8 cellular contexts compared by ENCODE assay signal in the genomic region with DNA sequence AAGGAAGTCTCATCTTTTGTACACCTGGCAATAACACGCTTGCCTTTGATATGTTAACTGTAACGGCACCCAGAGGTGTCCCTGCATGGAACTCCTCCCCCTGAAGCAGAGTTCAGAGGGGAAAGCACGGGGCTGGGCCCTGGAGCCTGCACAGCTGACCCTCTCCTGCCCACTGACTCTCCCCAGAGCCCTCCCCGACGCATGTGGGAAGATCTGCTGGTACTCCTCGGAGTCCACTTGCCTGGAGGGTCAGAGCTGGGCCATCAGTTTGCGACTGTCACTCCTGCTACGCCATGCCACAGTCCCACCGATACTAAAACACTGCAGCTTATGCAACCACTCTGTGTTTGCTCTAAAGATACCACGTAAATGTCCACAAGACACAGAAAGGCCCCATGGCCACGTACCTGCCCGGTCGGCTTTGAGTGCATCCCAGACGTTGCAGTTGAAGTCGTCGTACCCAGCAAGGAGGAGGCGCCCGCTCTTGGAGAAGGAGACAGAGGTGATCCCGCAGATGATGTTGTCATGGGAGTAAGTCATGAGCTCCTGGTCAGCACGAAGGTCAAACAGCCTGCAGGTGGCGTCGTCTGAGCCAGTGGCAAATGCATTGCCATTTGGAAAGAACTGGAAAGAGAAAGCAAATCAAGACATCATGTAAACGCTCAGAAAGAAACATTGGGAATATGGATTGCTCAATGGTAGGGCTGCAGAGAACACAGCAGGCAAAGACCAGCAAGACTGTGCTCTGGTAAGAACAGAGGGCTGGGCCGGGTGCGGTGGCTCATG. TPM values are rescaled to one million over a fixed set of nuclear protein-coding genes. Genes with fewer than 3 reads are reported as not detected.
DNase-seq lines count a peak whose midpoint lies in the region; ATAC-seq and TF ChIP-seq lines count a peak whose summit lies in the region.

No MANE protein-coding gene starts in this region.

- H3K27ac Mint-ChIP-seq in activated naive CD8-positive, alpha-beta T cell treated with anti-CD3 and anti-CD28 coated beads, Interleukin-2, amount 50 U/mL, for 24 hours = no peak overlapping the region

- H3K27me3 Mint-ChIP-seq in activated naive CD8-positive, alpha-beta T cell treated with anti-CD3 and anti-CD28 coated beads, Interleukin-2, amount 50 U/mL, for 24 hours = no peaks in the 10 kb centered on the region

- H3K36me3 Mint-ChIP-seq in activated naive CD8-positive, alpha-beta T cell treated with anti-CD3 and anti-CD28 coated beads, Interleukin-2, amount 50 U/mL, for 24 hours (ENCODE audit: low read depth) = peaks cover 61% of the 10 kb centered on the region

- no peak overlapping the region for H2AFZ ChIP-seq in hepatocyte

- WGBS in hepatocyte (ENCODE audit: low lambda C conversion rate, missing lambda C conversion rate) = 91% methylated on average over 25 of the region's 25 CpGs

- H3K9me2 ChIP-seq in hepatocyte (replicated peaks; ENCODE audit: insufficient read depth) = no peaks in the 10 kb centered on the region

- no peaks in the 10 kb centered on the region for H3K4me1 ChIP-seq in hepatocyte (ENCODE audit: insufficient read depth)

- DNase-seq in ACHN = peak; percentile 29
- DNase-seq in GM10266 (ENCODE audit: extremely low spot score) = no peak
- peak; percentile 32 for DNase-seq in hepatocyte (ENCODE audit: low spot score)
- no peak for DNase-seq in activated naive CD8-positive, alpha-beta T cell treated with anti-CD3 and anti-CD28 coated beads, Interleukin-2, amount 50 U/mL, for 24 hours
- no peak for DNase-seq in HPDE6-E6E7 (ENCODE audit: extremely low spot score)

- H3K4me3 ChIP-seq in hepatocyte = no peak overlapping the region

- no peak overlapping the region for H3K4me2 ChIP-seq in hepatocyte

- TF ChIP-seq CTCF in GM10266 (IDR thresholded peaks at IDR 0.05; ENCODE audit: control insufficient read depth, insufficient read depth, low read depth, missing control alignments) = peak; percentile 47
- peak; percentile 41 for TF ChIP-seq CTCF in hepatocyte (IDR thresholded peaks at IDR 0.05; ENCODE audit: poor library complexity)

- in situ Hi-C loops in ACHN (cut with HindIII; ENCODE audit: low pct_ligation_motif_present, low pct_unique_long_range_greater_than_20kb, low sequenced_read_pairs) = no loop called here

- no peaks in the 10 kb centered on the region for H3K27me3 ChIP-seq in hepatocyte

- no peaks in the 10 kb centered on the region for H3K9me3 ChIP-seq in hepatocyte (ENCODE audit: low read depth)

- H3K4me1 Mint-ChIP-seq in activated naive CD8-positive, alpha-beta T cell treated with anti-CD3 and anti-CD28 coated beads, Interleukin-2, amount 50 U/mL, for 24 hours = peaks cover 2% of the 10 kb centered on the region

- H3K27ac ChIP-seq in hepatocyte = no peak overlapping the region

- peaks cover 12% of the 10 kb centered on the region for H3K79me2 ChIP-seq in hepatocyte

- no peaks in the 10 kb centered on the region for H3K36me3 ChIP-seq in hepatocyte (replicated peaks; ENCODE audit: insufficient read depth, low read depth)

- no peak overlapping the region for H3K4me3 Mint-ChIP-seq in activated naive CD8-positive, alpha-beta T cell treated with anti-CD3 and anti-CD28 coated beads, Interleukin-2, amount 50 U/mL, for 24 hours

- peaks cover 11% of the 10 kb centered on the region for H4K20me1 ChIP-seq in hepatocyte (ENCODE audit: insufficient read depth, poor library complexity, severe bottlenecking)

- ATAC-seq in SK-N-SH treated with all-trans-retinoic acid at 6 μM for 48 hours = peak; percentile 53; the same call in 2 of the 3 replicates
- no peak for ATAC-seq in GM21528 (IDR thresholded peaks at IDR 0.05; ENCODE audit: low FRiP score, unreplicated experiment)
- ATAC-seq in GM18867 (IDR thresholded peaks at IDR 0.05; ENCODE audit: unreplicated experiment) = no peak
- ATAC-seq in activated naive CD8-positive, alpha-beta T cell treated with anti-CD3 and anti-CD28 coated beads, Interleukin-2, amount 50 U/mL, for 24 hours = no peak

- H3K9me3 Mint-ChIP-seq in activated naive CD8-positive, alpha-beta T cell treated with anti-CD3 and anti-CD28 coated beads, Interleukin-2, amount 50 U/mL, for 24 hours = no peaks in the 10 kb centered on the region

TF ChIP-seq in SK-N-SH treated with all-trans-retinoic acid at 6 μM for 48 hours, 23 proteins besides CTCF, POLR2A, EP300 and RAD21:
- TF ChIP-seq TOX (CRISPR knock-in tag; IDR thresholded peaks at IDR 0.05; ENCODE audit: borderline replicate concordance) (no peak), CSDC2 (CRISPR knock-in tag; IDR thresholded peaks at IDR 0.05) (no peak), ZFP3 (CRISPR knock-in tag; IDR thresholded peaks at IDR 0.05) (no peak), ISL1 (CRISPR knock-in tag; IDR thresholded peaks at IDR 0.05) (no peak), GLIS3 (CRISPR knock-in tag; IDR thresholded peaks at IDR 0.05) (no peak), SNAI2 (CRISPR knock-in tag; IDR thresholded peaks at IDR 0.05) (no peak), RARB (CRISPR knock-in tag; IDR thresholded peaks at IDR 0.05) (no peak)
- TF ChIP-seq, protein P1, sequence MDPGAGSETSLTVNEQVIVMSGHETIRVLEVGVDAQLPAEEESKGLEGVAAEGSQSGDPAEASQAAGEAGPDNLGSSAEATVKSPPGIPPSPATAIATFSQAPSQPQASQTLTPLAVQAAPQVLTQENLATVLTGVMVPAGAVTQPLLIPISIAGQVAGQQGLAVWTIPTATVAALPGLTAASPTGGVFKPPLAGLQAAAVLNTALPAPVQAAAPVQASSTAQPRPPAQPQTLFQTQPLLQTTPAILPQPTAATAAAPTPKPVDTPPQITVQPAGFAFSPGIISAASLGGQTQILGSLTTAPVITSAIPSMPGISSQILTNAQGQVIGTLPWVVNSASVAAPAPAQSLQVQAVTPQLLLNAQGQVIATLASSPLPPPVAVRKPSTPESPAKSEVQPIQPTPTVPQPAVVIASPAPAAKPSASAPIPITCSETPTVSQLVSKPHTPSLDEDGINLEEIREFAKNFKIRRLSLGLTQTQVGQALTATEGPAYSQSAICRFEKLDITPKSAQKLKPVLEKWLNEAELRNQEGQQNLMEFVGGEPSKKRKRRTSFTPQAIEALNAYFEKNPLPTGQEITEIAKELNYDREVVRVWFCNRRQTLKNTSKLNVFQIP (CRISPR knock-in tag; IDR thresholded peaks at IDR 0.05; ENCODE audit: borderline replicate concordance, low read depth) = no peak
- TF ChIP-seq, protein P2, sequence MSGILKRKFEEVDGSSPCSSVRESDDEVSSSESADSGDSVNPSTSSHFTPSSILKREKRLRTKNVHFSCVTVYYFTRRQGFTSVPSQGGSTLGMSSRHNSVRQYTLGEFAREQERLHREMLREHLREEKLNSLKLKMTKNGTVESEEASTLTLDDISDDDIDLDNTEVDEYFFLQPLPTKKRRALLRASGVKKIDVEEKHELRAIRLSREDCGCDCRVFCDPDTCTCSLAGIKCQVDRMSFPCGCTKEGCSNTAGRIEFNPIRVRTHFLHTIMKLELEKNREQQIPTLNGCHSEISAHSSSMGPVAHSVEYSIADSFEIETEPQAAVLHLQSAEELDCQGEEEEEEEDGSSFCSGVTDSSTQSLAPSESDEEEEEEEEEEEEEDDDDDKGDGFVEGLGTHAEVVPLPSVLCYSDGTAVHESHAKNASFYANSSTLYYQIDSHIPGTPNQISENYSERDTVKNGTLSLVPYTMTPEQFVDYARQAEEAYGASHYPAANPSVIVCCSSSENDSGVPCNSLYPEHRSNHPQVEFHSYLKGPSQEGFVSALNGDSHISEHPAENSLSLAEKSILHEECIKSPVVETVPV (CRISPR knock-in tag; IDR thresholded peaks at IDR 0.05) = no peak
- TF ChIP-seq, protein P3, sequence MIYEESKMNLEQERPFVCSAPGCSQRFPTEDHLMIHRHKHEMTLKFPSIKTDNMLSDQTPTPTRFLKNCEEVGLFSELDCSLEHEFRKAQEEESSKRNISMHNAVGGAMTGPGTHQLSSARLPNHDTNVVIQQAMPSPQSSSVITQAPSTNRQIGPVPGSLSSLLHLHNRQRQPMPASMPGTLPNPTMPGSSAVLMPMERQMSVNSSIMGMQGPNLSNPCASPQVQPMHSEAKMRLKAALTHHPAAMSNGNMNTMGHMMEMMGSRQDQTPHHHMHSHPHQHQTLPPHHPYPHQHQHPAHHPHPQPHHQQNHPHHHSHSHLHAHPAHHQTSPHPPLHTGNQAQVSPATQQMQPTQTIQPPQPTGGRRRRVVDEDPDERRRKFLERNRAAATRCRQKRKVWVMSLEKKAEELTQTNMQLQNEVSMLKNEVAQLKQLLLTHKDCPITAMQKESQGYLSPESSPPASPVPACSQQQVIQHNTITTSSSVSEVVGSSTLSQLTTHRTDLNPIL (CRISPR knock-in tag; IDR thresholded peaks at IDR 0.05; ENCODE audit: low read depth) = no peak
TF ChIP-seq in SK-N-SH treated with all-trans-retinoic acid at 6 μM for 48 hours: peak in this region for 0.

RNA-seq across cellular contexts. Expression of gene NADK, which starts 10.6 kb away (rescaled TPM):
- 46.9 and 67.5 TPM in 2 replicates for total RNA-seq in hepatocyte
- polyA plus RNA-seq in hepatocyte = 57.3 and 68.2 TPM in 2 replicates

Comparison
In these comparisons a context has a peak if more than half of its experiments do, and no peak if none do; other contexts are left out.
1. DNase-seq: peak in ACHN (single experiment) and hepatocyte (single experiment); none in GM10266 (single experiment), activated naive CD8-positive, alpha-beta T cell treated with anti-CD3 and anti-CD28 coated beads, Interleukin-2, amount 50 U/mL, for 24 hours (single experiment) and HPDE6-E6E7 (single experiment).